15 cellular contexts compared by ENCODE assay signal in genomic region chr15:51104512-51104911, GRCh38. TPM values are rescaled to one million over a fixed set of nuclear protein-coding genes. Genes with fewer than 3 reads are reported as not detected.
A peak's percentile ranks its signal among the peaks of the same experiment; 100 is the strongest.
DNase-seq lines count a peak whose midpoint lies in the region; ATAC-seq and TF ChIP-seq lines count a peak whose summit lies in the region.
"Had no signal": no experiment of that assay in that cellular context is flagged by ENCODE, and none has a peak within 500 bp of the region (broad histone marks: within the 10 kb centered on the region; RNA-seq: fewer than 3 reads in every experiment).

No MANE protein-coding gene starts in this region.

- TF ChIP-seq CTCF in mammary epithelial cell (conservative IDR thresholded peaks at IDR 0.05 in 1 of 2, IDR thresholded peaks at IDR 0.05 in 1 of 2; ENCODE audit: extremely low read depth in 1 of 2, insufficient read depth in 1 of 2, low read depth in 1 of 2, low read length in 2 of 2) (no peak), MCF 10A (IDR thresholded peaks at IDR 0.05; ENCODE audit: unreplicated experiment) (no peak), fibroblast of pulmonary artery (IDR thresholded peaks at IDR 0.05; ENCODE audit: low read length, missing control alignments) (no peak), nephron progenitor cell (IDR thresholded peaks at IDR 0.05) (no peak), vagina (IDR thresholded peaks at IDR 0.05) (no peak)

- intact Hi-C loops in mammary epithelial cell (cut with micrococcal nuclease) (no loop called here), MCF 10A (cut with micrococcal nuclease) (no loop called here), vagina (cut with DNase I) (no loop called here)

- H3K79me2 ChIP-seq in mammary epithelial cell (ENCODE audit: insufficient read depth, low read length) = no peaks in the 10 kb centered on the region

- H3K9me3 Mint-ChIP-seq in MCF 10A (ENCODE audit: unreplicated experiment) = no peaks in the 10 kb centered on the region
- no peaks in the 10 kb centered on the region for H3K9me3 Mint-ChIP-seq in nephron progenitor cell
- H3K9me3 Mint-ChIP-seq: activated B cell treated with CpG ODN at 0.5 μM for 24 hours had no signal

- H3K4me1 Mint-ChIP-seq in MCF 10A (ENCODE audit: insufficient read depth, unreplicated experiment) = peaks cover 12% of the 10 kb centered on the region
- peaks cover 16% of the 10 kb centered on the region for H3K4me1 Mint-ChIP-seq in nephron progenitor cell
- H3K4me1 Mint-ChIP-seq: activated B cell treated with CpG ODN at 0.5 μM for 24 hours had no signal

- no peaks in the 10 kb centered on the region for H3K27me3 Mint-ChIP-seq in MCF 10A (ENCODE audit: insufficient read depth, unreplicated experiment)
- H3K27me3 Mint-ChIP-seq in nephron progenitor cell (ENCODE audit: low read depth, poor library complexity) = peaks cover 9% of the 10 kb centered on the region

- DNase-seq in mammary epithelial cell (no peak), MCF 10A (ENCODE audit: unreplicated experiment) (no peak), fibroblast of pulmonary artery (ENCODE audit: low read depth) (peak; percentile 82), nephron progenitor cell (peak; percentile 31), vagina (ENCODE audit: extremely low spot score in 2 of 2) (peak in 1 of 2 donors; percentile 96), LoVo (ENCODE audit: low spot score) (no peak)
- DNase-seq in stimulated activated CD4-positive, alpha-beta T cell treated with anti-CD3 and anti-CD28 coated beads, Interleukin-2, amount 100 ng/mL, for 24 hours = no peak
- DNase-seq: activated B cell treated with CpG ODN at 0.5 μM for 24 hours; head of caudate nucleus; mesendoderm; NCI-H1930; NK-92 treated with Interleukin-12 subunit alpha and Interleukin-12 subunit beta, amount 100 ng/mL, for 24 hours; retina had no signal

- H3K4me3 ChIP-seq in mammary epithelial cell (replicated peaks in 1 of 3; ENCODE audit: insufficient read depth in 1 of 3, low read depth in 2 of 3, low read length in 3 of 3) (no peak overlapping the region), fibroblast of pulmonary artery (replicated peaks; ENCODE audit: low read depth, low read length) (no peak overlapping the region), vagina (peak overlapping the region in 1 of 2 donors; percentile 18)
- H3K4me3 ChIP-seq: A549 had no signal

- H3K36me3 ChIP-seq in mammary epithelial cell (ENCODE audit: insufficient read depth, low read length) (no peaks in the 10 kb centered on the region), vagina (no peaks in the 10 kb centered on the region)

- no TSS peak for BruUV-seq in mammary epithelial cell (replicated peaks; lab: Mats Ljungman, UMichigan)
- no TSS peak for BruUV-seq in MCF 10A (replicated peaks; lab: Mats Ljungman, UMichigan)

- no peak overlapping the region for H3K27ac Mint-ChIP-seq in MCF 10A (ENCODE audit: low read depth, unreplicated experiment)
- peak overlapping the region; percentile 27 for H3K27ac Mint-ChIP-seq in nephron progenitor cell
- H3K27ac Mint-ChIP-seq: activated B cell treated with CpG ODN at 0.5 μM for 24 hours had no signal

- no peak for ATAC-seq in GM21737 (IDR thresholded peaks at IDR 0.05; ENCODE audit: unreplicated experiment)

- TF ChIP-seq POLR2A in vagina (IDR thresholded peaks at IDR 0.05) = peak in 1 of 2 donors; percentile 4

- CTCF ChIA-PET in mammary epithelial cell (lab: Charles Lee; ENCODE audit: low non-redundant PET) = interaction anchor here (0.6 kb wide), 1 partner anchor 1395 kb away, joined by 3 read pairs; no protein-coding TSS in a partner anchor
- CTCF ChIA-PET in MCF 10A (lab: Yijun Ruan, JAX) = no interaction called here

- H3K4me3 Mint-ChIP-seq in MCF 10A (ENCODE audit: unreplicated experiment) (no peak overlapping the region), nephron progenitor cell (no peak overlapping the region)
- H3K4me3 Mint-ChIP-seq: activated B cell treated with CpG ODN at 0.5 μM for 24 hours had no signal

- in situ Hi-C loops in mammary epithelial cell (cut with MboI; ENCODE audit: low sequenced_read_pairs in 2 of 2) = no loop called here

- H2AFZ ChIP-seq in mammary epithelial cell (ENCODE audit: low read depth, low read length) = peak overlapping the region; percentile 34

- H3K27me3 ChIP-seq in mammary epithelial cell (ENCODE audit: insufficient read depth, low read length) (no peaks in the 10 kb centered on the region), vagina (no peaks in the 10 kb centered on the region)

- H3K27ac ChIP-seq in mammary epithelial cell (ENCODE audit: insufficient read depth, low read depth, low read length) = no peak overlapping the region
- peak overlapping the region; percentile 66 for H3K27ac ChIP-seq in vagina
- H3K27ac ChIP-seq: A549 had no signal

- H3K4me1 ChIP-seq in mammary epithelial cell (ENCODE audit: insufficient read depth, low read length) (peaks cover 23% of the 10 kb centered on the region), vagina (peaks cover 44% of the 10 kb centered on the region)
- H3K4me1 ChIP-seq: A549 had no signal

- no peak overlapping the region for H3K9ac ChIP-seq in mammary epithelial cell (ENCODE audit: insufficient read depth, low read length)

- no peaks in the 10 kb centered on the region for H4K20me1 ChIP-seq in mammary epithelial cell (ENCODE audit: insufficient read depth, low read length)

- H3K36me3 Mint-ChIP-seq in MCF 10A (ENCODE audit: insufficient read depth, unreplicated experiment) = no peaks in the 10 kb centered on the region
- no peaks in the 10 kb centered on the region for H3K36me3 Mint-ChIP-seq in nephron progenitor cell (ENCODE audit: low read depth)

- H3K9me3 ChIP-seq in mammary epithelial cell (replicated peaks; ENCODE audit: insufficient read depth, low read length) (no peaks in the 10 kb centered on the region), vagina (no peaks in the 10 kb centered on the region)
- H3K9me3 ChIP-seq: A549 had no signal

- no peak overlapping the region for H3K4me2 ChIP-seq in mammary epithelial cell (ENCODE audit: insufficient read depth, low read depth, low read length)
- H3K4me2 ChIP-seq: A549 had no signal

- dilution Hi-C loops in mammary epithelial cell (cut with HindIII; ENCODE audit: low sequenced_read_pairs) = no loop called here

- WGBS in mammary epithelial cell (ENCODE audit: low coverage, missing lambda C conversion rate) = 16% methylated on average over 3 of the region's 3 CpGs

- POLR2A ChIA-PET in MCF 10A (lab: Yijun Ruan, JAX) = interaction anchor here (0.6 kb wide), 1 partner anchor 12 kb away, joined by 4 read pairs; no protein-coding TSS in a partner anchor

RNA-seq across cellular contexts. Expression of gene TNFAIP8L3, which starts 9.8 kb away (rescaled TPM):
- 1 to 10 TPM; 6.5 to 9.7 TPM for total RNA-seq in mammary epithelial cell
- polyA plus RNA-seq in mammary epithelial cell = 2.7 TPM
- polyA minus RNA-seq in mammary epithelial cell = 14.6 TPM
- total RNA-seq in MCF 10A (2022) = 2.6 and 4.2 TPM in 2 replicates
- total RNA-seq in vagina = 21.9 TPM
- total RNA-seq: activated B cell treated with CpG ODN at 0.5 μM for 24 hours had no signal

Comparison
In these comparisons a context has a peak if more than half of its experiments do, and no peak if none do; other contexts are left out.
1. DNase-seq: peak in fibroblast of pulmonary artery (single experiment) and nephron progenitor cell (single experiment); none in mammary epithelial cell (single experiment), MCF 10A (single experiment), LoVo (single experiment) and stimulated activated CD4-positive, alpha-beta T cell treated with anti-CD3 and anti-CD28 coated beads, Interleukin-2, amount 100 ng/mL, for 24 hours (0 of 2).